1 cellular context compared by ENCODE assay signal in the genomic region with DNA sequence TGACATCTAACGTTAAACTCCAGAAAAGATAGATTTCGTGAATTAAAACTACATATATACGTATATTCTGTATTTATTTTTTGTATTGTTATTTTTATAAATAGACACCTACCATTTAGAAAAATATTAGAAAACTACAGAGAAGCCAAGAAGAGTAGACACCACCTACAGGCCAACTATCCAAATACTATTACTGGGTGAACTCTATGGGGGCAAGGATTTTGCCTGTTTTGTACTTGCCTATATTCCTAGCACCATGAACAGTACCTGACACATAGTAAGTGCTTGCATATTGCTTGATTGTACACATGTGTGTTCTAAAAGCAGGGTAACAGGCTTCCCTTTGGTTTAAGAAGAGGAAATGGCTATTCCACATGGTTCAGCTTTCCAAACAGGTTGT.
TF ChIP-seq lines count a peak whose summit lies in the region.

No MANE protein-coding gene starts in this region.

TF ChIP-seq in HCT116, 20 proteins besides CTCF, POLR2A, EP300 and RAD21 (continued from another document):
- no peak for TF ChIP-seq EZH2phosphoT487 (IDR thresholded peaks at IDR 0.05; ENCODE audit: borderline replicate concordance)
- TF ChIP-seq, protein P1, sequence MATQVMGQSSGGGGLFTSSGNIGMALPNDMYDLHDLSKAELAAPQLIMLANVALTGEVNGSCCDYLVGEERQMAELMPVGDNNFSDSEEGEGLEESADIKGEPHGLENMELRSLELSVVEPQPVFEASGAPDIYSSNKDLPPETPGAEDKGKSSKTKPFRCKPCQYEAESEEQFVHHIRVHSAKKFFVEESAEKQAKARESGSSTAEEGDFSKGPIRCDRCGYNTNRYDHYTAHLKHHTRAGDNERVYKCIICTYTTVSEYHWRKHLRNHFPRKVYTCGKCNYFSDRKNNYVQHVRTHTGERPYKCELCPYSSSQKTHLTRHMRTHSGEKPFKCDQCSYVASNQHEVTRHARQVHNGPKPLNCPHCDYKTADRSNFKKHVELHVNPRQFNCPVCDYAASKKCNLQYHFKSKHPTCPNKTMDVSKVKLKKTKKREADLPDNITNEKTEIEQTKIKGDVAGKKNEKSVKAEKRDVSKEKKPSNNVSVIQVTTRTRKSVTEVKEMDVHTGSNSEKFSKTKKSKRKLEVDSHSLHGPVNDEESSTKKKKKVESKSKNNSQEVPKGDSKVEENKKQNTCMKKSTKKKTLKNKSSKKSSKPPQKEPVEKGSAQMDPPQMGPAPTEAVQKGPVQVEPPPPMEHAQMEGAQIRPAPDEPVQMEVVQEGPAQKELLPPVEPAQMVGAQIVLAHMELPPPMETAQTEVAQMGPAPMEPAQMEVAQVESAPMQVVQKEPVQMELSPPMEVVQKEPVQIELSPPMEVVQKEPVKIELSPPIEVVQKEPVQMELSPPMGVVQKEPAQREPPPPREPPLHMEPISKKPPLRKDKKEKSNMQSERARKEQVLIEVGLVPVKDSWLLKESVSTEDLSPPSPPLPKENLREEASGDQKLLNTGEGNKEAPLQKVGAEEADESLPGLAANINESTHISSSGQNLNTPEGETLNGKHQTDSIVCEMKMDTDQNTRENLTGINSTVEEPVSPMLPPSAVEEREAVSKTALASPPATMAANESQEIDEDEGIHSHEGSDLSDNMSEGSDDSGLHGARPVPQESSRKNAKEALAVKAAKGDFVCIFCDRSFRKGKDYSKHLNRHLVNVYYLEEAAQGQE (IDR thresholded peaks at IDR 0.05; ENCODE audit: low read depth), result no peak
